8 cellular contexts compared by ENCODE assay signal in genomic region chr6:157272866-157273755, GRCh38. TPM values are rescaled to one million over a fixed set of nuclear protein-coding genes. Genes with fewer than 3 reads are reported as not detected.
DNase-seq lines count a peak whose midpoint lies in the region; ATAC-seq and TF ChIP-seq lines count a peak whose summit lies in the region.

No MANE protein-coding gene starts in this region.

- no peaks in the 10 kb centered on the region for H4K20me1 ChIP-seq in DOHH2 (ENCODE audit: control insufficient read depth, insufficient read depth, low read depth, low read length)

- H3K4me3 Mint-ChIP-seq in activated naive CD4-positive, alpha-beta T cell treated with anti-CD3 and anti-CD28 coated beads for 36 hours = peak overlapping the region; percentile 42
- H3K4me3 Mint-ChIP-seq in naive thymus-derived CD8-positive, alpha-beta T cell = peak overlapping the region; percentile 89 to 98 (median 95)

- peaks cover 3% of the 10 kb centered on the region; the same call in 1 of the 2 replicates for H3K27me3 ChIP-seq in DOHH2 (ENCODE audit: control insufficient read depth, low read length)

- H3K27ac ChIP-seq in DOHH2 (ENCODE audit: low read depth, low read length) = no peak overlapping the region

- peaks cover 21% of the 10 kb centered on the region for H3K4me1 ChIP-seq in DOHH2 (ENCODE audit: control insufficient read depth, low read length)

- peak overlapping the region; percentile 16 for H3K27ac Mint-ChIP-seq in activated naive CD4-positive, alpha-beta T cell treated with anti-CD3 and anti-CD28 coated beads for 36 hours
- peak overlapping the region; percentile 89 to 98 (median 96) for H3K27ac Mint-ChIP-seq in naive thymus-derived CD8-positive, alpha-beta T cell

- H3K4me2 ChIP-seq in DOHH2 (ENCODE audit: low read length) = peak overlapping the region; percentile 79

- TF ChIP-seq CTCF in DOHH2 (IDR thresholded peaks at IDR 0.05; ENCODE audit: low read depth, low read length, poor library complexity, severe bottlenecking) (no peak), NB4 (IDR thresholded peaks at IDR 0.05; ENCODE audit: low read depth, low read length) (no peak), GM10266 (IDR thresholded peaks at IDR 0.05; ENCODE audit: control insufficient read depth, insufficient read depth, low read depth, missing control alignments) (no peak)

- no peaks in the 10 kb centered on the region for H3K36me3 Mint-ChIP-seq in activated naive CD4-positive, alpha-beta T cell treated with anti-CD3 and anti-CD28 coated beads for 36 hours (ENCODE audit: low read depth)
- H3K36me3 Mint-ChIP-seq in naive thymus-derived CD8-positive, alpha-beta T cell = no peaks in the 10 kb centered on the region

- peaks cover 5% of the 10 kb centered on the region for H3K4me1 Mint-ChIP-seq in activated naive CD4-positive, alpha-beta T cell treated with anti-CD3 and anti-CD28 coated beads for 36 hours (ENCODE audit: low read depth)
- H3K4me1 Mint-ChIP-seq in naive thymus-derived CD8-positive, alpha-beta T cell = peaks cover 6 to 15% (median 11%) of the 10 kb centered on the region in 4 donors

- H3K36me3 ChIP-seq in DOHH2 (ENCODE audit: control insufficient read depth, low read length) = no peaks in the 10 kb centered on the region

- intact Hi-C loops in activated naive CD4-positive, alpha-beta T cell treated with anti-CD3 and anti-CD28 coated beads for 36 hours (cut with micrococcal nuclease) = loop anchor here (5.0 to 10.0 kb wide), 3 partner anchors 311 to 878 kb away; partner anchors contain the start of gene ARID1B

- DNase-seq in NB4 (ENCODE audit: low read depth) = peak; percentile 52
- peak; percentile 38 for DNase-seq in activated naive CD4-positive, alpha-beta T cell treated with anti-CD3 and anti-CD28 coated beads for 36 hours
- DNase-seq in naive thymus-derived CD8-positive, alpha-beta T cell = peak in 7 of 10 donors; percentile 13 to 70 (median 47)
- DNase-seq in GM10266 (ENCODE audit: extremely low spot score) = no peak
- DNase-seq in RKO (ENCODE audit: low spot score) = no peak
- no peak for DNase-seq in ecto neural progenitor cell (ENCODE audit: low spot score)
- no peak for DNase-seq in NK-92 (lab: John Stamatoyannopoulos, UW; ENCODE audit: unreplicated experiment)

- H3F3A ChIP-seq in DOHH2 (ENCODE audit: control insufficient read depth, insufficient read depth) = no peaks in the 10 kb centered on the region

- no peaks in the 10 kb centered on the region for H3K79me2 ChIP-seq in DOHH2 (ENCODE audit: control insufficient read depth, low read length)

- TF ChIP-seq POLR2A in NB4 (IDR thresholded peaks at IDR 0.05; ENCODE audit: extremely low read depth, insufficient read length) = no peak

- peaks cover 8% of the 10 kb centered on the region for H3K9me3 Mint-ChIP-seq in activated naive CD4-positive, alpha-beta T cell treated with anti-CD3 and anti-CD28 coated beads for 36 hours
- H3K9me3 Mint-ChIP-seq in naive thymus-derived CD8-positive, alpha-beta T cell = peaks cover 0 to 15% (median 0%) of the 10 kb centered on the region in 9 donors

- H3K9me3 ChIP-seq in DOHH2 (ENCODE audit: control insufficient read depth, insufficient read depth, low read length) = peaks cover 6% of the 10 kb centered on the region; the same call in 1 of the 2 replicates

- POLR2A ChIA-PET in naive thymus-derived CD8-positive, alpha-beta T cell (lab: Charles Lee) = interaction anchor here (0.5 to 2.0 kb wide), 5 partner anchors 45 to 879 kb away, joined by 3 to 7 read pairs (median 3); no protein-coding TSS in a partner anchor

- H3K27me3 Mint-ChIP-seq in activated naive CD4-positive, alpha-beta T cell treated with anti-CD3 and anti-CD28 coated beads for 36 hours (ENCODE audit: low read depth) = no peaks in the 10 kb centered on the region
- H3K27me3 Mint-ChIP-seq in naive thymus-derived CD8-positive, alpha-beta T cell = no peaks in the 10 kb centered on the region

- peak; percentile 21 to 48 for ATAC-seq in naive thymus-derived CD8-positive, alpha-beta T cell

- H3K4me3 ChIP-seq in DOHH2 (ENCODE audit: low read length) (peak overlapping the region; percentile 80), NB4 (ENCODE audit: low read depth, low read length) (no peak overlapping the region)

- CTCF ChIA-PET in activated naive CD4-positive, alpha-beta T cell treated with anti-CD3 and anti-CD28 coated beads for 36 hours (lab: Charles Lee) = interaction anchor here (1.2 to 2.2 kb wide), 3 partner anchors 31 to 43 kb away, joined by 4 to 8 read pairs (median 6); no protein-coding TSS in a partner anchor

- no peaks in the 10 kb centered on the region for H3K9me2 ChIP-seq in DOHH2 (replicated peaks; ENCODE audit: control insufficient read depth, low read length)

RNA-seq across cellular contexts. Expression of gene TMEM242, which starts 50.2 kb away (rescaled TPM):
- total RNA-seq in activated naive CD4-positive, alpha-beta T cell treated with anti-CD3 and anti-CD28 coated beads for 36 hours = 10 to 100 TPM in 1 of 2 experiments, 1 to 10 TPM in 1; 9.3 to 10.3 TPM
- total RNA-seq in naive thymus-derived CD8-positive, alpha-beta T cell = 10 to 100 TPM; 13.0 to 14.4 TPM
- 10 to 100 TPM in 2 of 3 donors, 1 to 10 TPM in 1; 9.5 to 14.3 (median 10.8) TPM for polyA plus RNA-seq in naive thymus-derived CD8-positive, alpha-beta T cell

Comparison
In these comparisons a context has a peak if more than half of its experiments do, and no peak if none do; other contexts are left out.
1. DNase-seq: peak in NB4 (single experiment), activated naive CD4-positive, alpha-beta T cell treated with anti-CD3 and anti-CD28 coated beads for 36 hours (single experiment) and naive thymus-derived CD8-positive, alpha-beta T cell (7 of 10); none in GM10266 (single experiment), RKO (single experiment), ecto neural progenitor cell (single experiment) and NK-92 (single experiment).